ENCODE assay signal across 1 cellular context in the genomic region with DNA sequence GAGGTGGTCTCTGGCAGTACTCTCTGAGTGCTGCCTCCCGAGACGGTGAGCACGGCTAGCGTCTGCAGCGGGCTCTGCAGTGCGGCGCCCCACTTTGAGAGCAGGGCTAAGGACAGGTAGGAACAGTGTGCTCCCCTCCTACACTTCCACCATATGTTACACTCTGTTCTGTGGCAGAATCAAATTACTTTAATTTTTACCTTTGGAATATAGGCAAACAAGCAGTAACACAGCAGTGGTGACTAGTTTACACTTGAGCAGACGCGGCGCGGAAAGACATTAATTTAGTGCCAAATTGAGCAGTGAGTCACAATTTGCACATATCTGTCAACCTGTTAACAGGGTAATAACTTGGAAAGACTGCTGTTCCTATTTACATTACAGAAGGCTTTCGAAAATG.
TF ChIP-seq lines count a peak whose summit lies in the region.

No MANE protein-coding gene starts in this region.

TF ChIP-seq in SK-N-SH, 30 proteins besides CTCF, POLR2A, EP300 and RAD21 (continued from another document):
- TF ChIP-seq, protein P1, sequence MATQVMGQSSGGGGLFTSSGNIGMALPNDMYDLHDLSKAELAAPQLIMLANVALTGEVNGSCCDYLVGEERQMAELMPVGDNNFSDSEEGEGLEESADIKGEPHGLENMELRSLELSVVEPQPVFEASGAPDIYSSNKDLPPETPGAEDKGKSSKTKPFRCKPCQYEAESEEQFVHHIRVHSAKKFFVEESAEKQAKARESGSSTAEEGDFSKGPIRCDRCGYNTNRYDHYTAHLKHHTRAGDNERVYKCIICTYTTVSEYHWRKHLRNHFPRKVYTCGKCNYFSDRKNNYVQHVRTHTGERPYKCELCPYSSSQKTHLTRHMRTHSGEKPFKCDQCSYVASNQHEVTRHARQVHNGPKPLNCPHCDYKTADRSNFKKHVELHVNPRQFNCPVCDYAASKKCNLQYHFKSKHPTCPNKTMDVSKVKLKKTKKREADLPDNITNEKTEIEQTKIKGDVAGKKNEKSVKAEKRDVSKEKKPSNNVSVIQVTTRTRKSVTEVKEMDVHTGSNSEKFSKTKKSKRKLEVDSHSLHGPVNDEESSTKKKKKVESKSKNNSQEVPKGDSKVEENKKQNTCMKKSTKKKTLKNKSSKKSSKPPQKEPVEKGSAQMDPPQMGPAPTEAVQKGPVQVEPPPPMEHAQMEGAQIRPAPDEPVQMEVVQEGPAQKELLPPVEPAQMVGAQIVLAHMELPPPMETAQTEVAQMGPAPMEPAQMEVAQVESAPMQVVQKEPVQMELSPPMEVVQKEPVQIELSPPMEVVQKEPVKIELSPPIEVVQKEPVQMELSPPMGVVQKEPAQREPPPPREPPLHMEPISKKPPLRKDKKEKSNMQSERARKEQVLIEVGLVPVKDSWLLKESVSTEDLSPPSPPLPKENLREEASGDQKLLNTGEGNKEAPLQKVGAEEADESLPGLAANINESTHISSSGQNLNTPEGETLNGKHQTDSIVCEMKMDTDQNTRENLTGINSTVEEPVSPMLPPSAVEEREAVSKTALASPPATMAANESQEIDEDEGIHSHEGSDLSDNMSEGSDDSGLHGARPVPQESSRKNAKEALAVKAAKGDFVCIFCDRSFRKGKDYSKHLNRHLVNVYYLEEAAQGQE (IDR thresholded peaks at IDR 0.05; ENCODE audit: low read depth, low read length) = no peak
- TF ChIP-seq, protein P2, sequence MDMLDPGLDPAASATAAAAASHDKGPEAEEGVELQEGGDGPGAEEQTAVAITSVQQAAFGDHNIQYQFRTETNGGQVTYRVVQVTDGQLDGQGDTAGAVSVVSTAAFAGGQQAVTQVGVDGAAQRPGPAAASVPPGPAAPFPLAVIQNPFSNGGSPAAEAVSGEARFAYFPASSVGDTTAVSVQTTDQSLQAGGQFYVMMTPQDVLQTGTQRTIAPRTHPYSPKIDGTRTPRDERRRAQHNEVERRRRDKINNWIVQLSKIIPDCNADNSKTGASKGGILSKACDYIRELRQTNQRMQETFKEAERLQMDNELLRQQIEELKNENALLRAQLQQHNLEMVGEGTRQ (IDR thresholded peaks at IDR 0.05; ENCODE audit: borderline replicate concordance, low read depth, low read length) = no peak
- no peak for TF ChIP-seq FOXJ3 (CRISPR knock-in tag; IDR thresholded peaks at IDR 0.05)
TF ChIP-seq in SK-N-SH: peak in this region for 0.
